In the genomic region with DNA sequence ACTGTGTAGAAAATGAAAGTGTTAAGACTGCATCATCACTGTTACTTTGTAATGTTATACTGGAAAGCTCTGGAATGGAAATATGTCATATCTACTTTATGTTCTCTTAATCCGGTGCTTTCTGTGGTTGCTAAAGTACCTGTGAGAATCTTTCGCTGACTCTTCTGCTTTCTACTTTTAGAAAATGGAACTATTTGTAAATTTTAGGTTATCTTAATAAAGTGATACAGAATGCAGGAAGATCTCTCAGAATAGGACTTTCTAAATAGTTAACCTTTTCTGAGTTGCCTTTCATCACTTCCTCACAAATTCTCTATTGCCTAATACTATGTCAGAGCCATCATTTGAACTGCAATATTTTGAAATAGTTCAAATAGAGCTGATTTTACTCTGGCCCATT, we compare ENCODE assay signal across 10 cellular contexts.
DNase-seq lines count a peak whose midpoint lies in the region; ATAC-seq and TF ChIP-seq lines count a peak whose summit lies in the region.
"Had no signal": no experiment of that assay in that cellular context is flagged by ENCODE, and none has a peak within 500 bp of the region (broad histone marks: within the 10 kb centered on the region; RNA-seq: fewer than 3 reads in every experiment).

No MANE protein-coding gene starts in this region.

- POLR2A ChIA-PET in GM10248 (lab: Yijun Ruan, JAX), result no interaction called here

- DNase-seq in GM10248 (ENCODE audit: extremely low spot score) (peak; percentile 13), GM20000 (ENCODE audit: low spot score) (peak; percentile 12), SKM-1 treated with dmso at 0.1 percent for 144 hours (lab: John Stamatoyannopoulos, UW; ENCODE audit: unreplicated experiment) (peak; percentile 72), NCI-H2171 (lab: John Stamatoyannopoulos, UW) (no peak), nucleus accumbens (lab: John Stamatoyannopoulos, UW) (no peak), ecto neural progenitor cell (ENCODE audit: low spot score) (no peak)
- DNase-seq: left ventricle myocardium inferior, NCI-H510A treated with DMSO at 0.1 percent for 48 hours had no signal

- ATAC-seq in HG03159 (IDR thresholded peaks at IDR 0.05; ENCODE audit: unreplicated experiment) (peak; percentile 83), HG02763 (IDR thresholded peaks at IDR 0.05; ENCODE audit: unreplicated experiment) (no peak)

- CTCF ChIA-PET in GM10248 (lab: Yijun Ruan, JAX), result no interaction called here

- no peak for TF ChIP-seq CTCF in GM10248 (IDR thresholded peaks at IDR 0.05; ENCODE audit: control extremely low read depth, extremely low read depth, low read depth, missing control alignments)
- TF ChIP-seq CTCF in GM20000 (IDR thresholded peaks at IDR 0.05; ENCODE audit: extremely low read depth, missing control alignments), result no peak

Comparison
In these comparisons a context has a peak if more than half of its experiments do, and no peak if none do; other contexts are left out.
1. DNase-seq: peak in GM10248 (single experiment), GM20000 (single experiment) and SKM-1 treated with dmso at 0.1 percent for 144 hours (single experiment); none in NCI-H2171 (single experiment), nucleus accumbens (0 of 56) and ecto neural progenitor cell (single experiment).